14 cellular contexts compared by ENCODE assay signal in the genomic region with DNA sequence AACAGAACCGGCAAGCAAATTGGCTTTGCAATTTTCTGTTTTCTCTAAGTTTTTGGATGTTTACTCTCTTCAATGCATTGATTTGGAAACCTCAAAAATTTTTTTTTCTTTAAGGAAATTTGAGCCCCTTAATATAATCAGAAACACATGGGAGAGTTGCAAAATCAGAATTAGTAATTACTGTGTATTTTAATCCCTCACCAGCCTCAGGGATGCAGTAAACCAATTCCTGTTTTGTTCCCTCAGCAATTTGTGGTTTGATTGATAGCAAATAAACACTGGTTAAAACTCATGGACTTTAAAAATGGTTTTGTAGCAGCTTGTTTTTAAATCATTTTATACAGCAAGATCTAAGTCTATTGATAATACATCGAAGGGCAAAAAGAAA.
"Had no signal": no experiment of that assay in that cellular context is flagged by ENCODE, and none has a peak within 500 bp of the region (broad histone marks: within the 10 kb centered on the region; RNA-seq: fewer than 3 reads in every experiment).

No MANE protein-coding gene starts in this region.

- H3K27ac ChIP-seq: ascending aorta, esophagus squamous epithelium, neutrophil, tibial artery had no signal

- H3K27me3 ChIP-seq: ascending aorta, esophagus squamous epithelium, neutrophil, tibial artery had no signal

- H3K27ac Mint-ChIP-seq: activated naive CD8-positive, alpha-beta T cell treated with anti-CD3 and anti-CD28 coated beads, Interleukin-2, amount 10 ng/mL, durations not matched to agents 7 days and 5 days; activated T-cell treated with anti-CD3 and anti-CD28 coated beads, Interleukin-2, amount 50 U/mL, for 24 hours; immature natural killer cell; naive B cell; T-helper 2 cell treated with Interferon-gamma antibody and Interleukin-4, amounts not matched to agents 5 μg/mL and 100 μg/mL, for 36 hours had no signal

- H3K9me3 Mint-ChIP-seq: activated naive CD8-positive, alpha-beta T cell treated with anti-CD3 and anti-CD28 coated beads, Interleukin-2, amount 10 ng/mL, durations not matched to agents 7 days and 5 days; activated T-cell treated with anti-CD3 and anti-CD28 coated beads, Interleukin-2, amount 50 U/mL, for 24 hours; immature natural killer cell; naive B cell; T-helper 2 cell treated with Interferon-gamma antibody and Interleukin-4, amounts not matched to agents 5 μg/mL and 100 μg/mL, for 36 hours had no signal

- H3K27me3 Mint-ChIP-seq: activated naive CD8-positive, alpha-beta T cell treated with anti-CD3 and anti-CD28 coated beads, Interleukin-2, amount 10 ng/mL, durations not matched to agents 7 days and 5 days; activated T-cell treated with anti-CD3 and anti-CD28 coated beads, Interleukin-2, amount 50 U/mL, for 24 hours had no signal

- H3K36me3 ChIP-seq: ascending aorta, neutrophil had no signal

- H3K4me1 ChIP-seq: ascending aorta, tibial artery had no signal

- ATAC-seq: left colon had no signal

- H3K4me3 Mint-ChIP-seq: activated naive CD8-positive, alpha-beta T cell treated with anti-CD3 and anti-CD28 coated beads, Interleukin-2, amount 10 ng/mL, durations not matched to agents 7 days and 5 days; activated T-cell treated with anti-CD3 and anti-CD28 coated beads, Interleukin-2, amount 50 U/mL, for 24 hours; immature natural killer cell; naive B cell; T-helper 2 cell treated with Interferon-gamma antibody and Interleukin-4, amounts not matched to agents 5 μg/mL and 100 μg/mL, for 36 hours had no signal

- H3K4me1 Mint-ChIP-seq: immature natural killer cell, naive B cell had no signal

- H3K9me3 ChIP-seq: ascending aorta, esophagus squamous epithelium, neutrophil, tibial artery had no signal

- DNase-seq: activated gamma-delta T cell; activated naive CD8-positive, alpha-beta T cell treated with anti-CD3 and anti-CD28 coated beads, Interleukin-2, amount 10 ng/mL, durations not matched to agents 7 days and 5 days; activated T-cell treated with anti-CD3 and anti-CD28 coated beads, Interleukin-2, amount 50 U/mL, for 24 hours; esophagus squamous epithelium; immature natural killer cell; left colon; naive B cell; posterior cingulate gyrus; small intestine; tibial artery had no signal

- H3K4me3 ChIP-seq: ascending aorta, esophagus squamous epithelium, lung, tibial artery had no signal

- H3K36me3 Mint-ChIP-seq: activated naive CD8-positive, alpha-beta T cell treated with anti-CD3 and anti-CD28 coated beads, Interleukin-2, amount 10 ng/mL, durations not matched to agents 7 days and 5 days had no signal
